In the genomic region with DNA sequence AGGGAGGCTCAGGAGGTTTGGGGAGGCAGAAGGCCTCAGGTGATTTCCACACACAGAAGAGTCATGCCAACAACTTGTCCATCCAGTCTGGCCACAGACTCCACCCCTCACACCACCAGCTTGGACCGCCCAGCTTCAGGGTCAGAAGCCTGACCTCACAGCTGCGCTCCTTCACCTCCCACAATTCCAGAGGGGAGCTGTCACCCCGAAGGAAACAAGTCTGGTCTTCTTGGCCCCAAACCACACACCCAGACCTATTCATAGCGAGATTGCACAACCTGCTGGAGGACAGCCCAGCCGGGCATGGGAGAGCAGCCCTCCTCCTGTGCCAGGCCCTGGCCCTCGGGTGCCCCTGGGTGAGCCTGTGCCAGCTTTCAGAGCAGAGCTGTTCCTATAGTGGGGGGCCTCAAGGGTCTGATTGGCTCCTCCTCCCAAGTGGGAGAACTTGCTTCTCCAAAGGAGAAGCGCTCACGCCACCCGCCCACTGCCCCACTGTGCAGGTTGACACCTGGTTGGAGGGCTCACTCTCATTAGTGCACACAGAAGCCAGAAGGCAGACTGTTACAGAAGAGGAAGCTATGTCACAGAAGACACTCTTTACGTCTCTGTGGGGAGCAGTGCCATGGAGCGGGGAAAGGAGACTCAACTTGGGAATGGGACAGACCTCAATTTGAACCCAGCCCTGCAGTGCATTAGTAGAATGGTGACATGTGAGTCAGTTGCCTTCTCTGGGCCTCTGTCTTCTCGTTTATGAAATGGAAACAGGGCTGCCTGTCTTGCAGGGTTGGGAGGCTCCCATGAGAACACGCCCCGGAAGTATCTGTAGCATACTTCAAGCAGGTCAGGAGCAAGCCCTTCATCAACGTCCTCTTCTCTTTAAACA, we compare ENCODE assay signal across 1 cellular context.
TF ChIP-seq lines count a peak whose summit lies in the region.

No MANE protein-coding gene starts in this region.

TF ChIP-seq in GM12878, 131 proteins besides CTCF, POLR2A, EP300 and RAD21 (continued from another document):
- no peak for TF ChIP-seq ZNF24 (IDR thresholded peaks at IDR 0.05)
- no peak for TF ChIP-seq MXI1 (IDR thresholded peaks at IDR 0.05; ENCODE audit: low read depth, low read length)
- TF ChIP-seq TCF12 (IDR thresholded peaks at IDR 0.05; ENCODE audit: low read depth, low read length) = no peak
- TF ChIP-seq MYB (IDR thresholded peaks at IDR 0.05; ENCODE audit: borderline replicate concordance, low read depth, low read length) = no peak
- TF ChIP-seq JUNB (IDR thresholded peaks at IDR 0.05) = no peak
- no peak for TF ChIP-seq SIX5 (IDR thresholded peaks at IDR 0.05; ENCODE audit: low read depth, low read length, severe bottlenecking)
- TF ChIP-seq JUND (IDR thresholded peaks at IDR 0.05; ENCODE audit: low read depth, low read length) = no peak
- TF ChIP-seq, protein P1, sequence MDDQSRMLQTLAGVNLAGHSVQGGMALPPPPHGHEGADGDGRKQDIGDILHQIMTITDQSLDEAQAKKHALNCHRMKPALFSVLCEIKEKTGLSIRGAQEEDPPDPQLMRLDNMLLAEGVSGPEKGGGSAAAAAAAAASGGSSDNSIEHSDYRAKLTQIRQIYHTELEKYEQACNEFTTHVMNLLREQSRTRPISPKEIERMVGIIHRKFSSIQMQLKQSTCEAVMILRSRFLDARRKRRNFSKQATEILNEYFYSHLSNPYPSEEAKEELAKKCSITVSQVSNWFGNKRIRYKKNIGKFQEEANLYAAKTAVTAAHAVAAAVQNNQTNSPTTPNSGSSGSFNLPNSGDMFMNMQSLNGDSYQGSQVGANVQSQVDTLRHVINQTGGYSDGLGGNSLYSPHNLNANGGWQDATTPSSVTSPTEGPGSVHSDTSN (IDR thresholded peaks at IDR 0.05; ENCODE audit: insufficient replicate concordance, low read depth, low read length) = no peak
- no peak for TF ChIP-seq EZH2 (IDR thresholded peaks at IDR 0.05; ENCODE audit: borderline replicate concordance, control insufficient read depth, low read depth, low read length)
